ENCODE assay signal across 8 cellular contexts in genomic region chr4:41882622-41883347, GRCh38. TPM values are rescaled to one million over a fixed set of nuclear protein-coding genes. Genes with fewer than 3 reads are reported as not detected.
A peak's percentile ranks its signal among the peaks of the same experiment; 100 is the strongest.
DNase-seq lines count a peak whose midpoint lies in the region; ATAC-seq and TF ChIP-seq lines count a peak whose summit lies in the region.

No MANE protein-coding gene starts in this region.

- no peaks in the 10 kb centered on the region; the same call in 2 of the 3 replicates for H3K9me3 Mint-ChIP-seq in GM23338
- H3K9me3 Mint-ChIP-seq in stimulated activated naive B cell treated with anti-CD40 and anti-IgM and Interleukin-4, amounts not matched to agents 10 μg/mL and 1 μg/mL and 100 μg/mL, for 72 hours = no peaks in the 10 kb centered on the region

- H3K27me3 Mint-ChIP-seq in GM23338 (ENCODE audit: insufficient read depth, low read depth, poor library complexity) = peaks cover 68% of the 10 kb centered on the region
- H3K27me3 Mint-ChIP-seq in stimulated activated naive B cell treated with anti-CD40 and anti-IgM and Interleukin-4, amounts not matched to agents 10 μg/mL and 1 μg/mL and 100 μg/mL, for 72 hours = peaks cover 51 to 72% of the 10 kb centered on the region in 2 donors

- no peak overlapping the region for H3K4ac ChIP-seq in mesendoderm (ENCODE audit: low read depth, low read length)

- peaks cover 99% of the 10 kb centered on the region for H3K27me3 ChIP-seq in GM23338 (ENCODE audit: insufficient read depth)
- peaks cover 61% of the 10 kb centered on the region for H3K27me3 ChIP-seq in mesendoderm (ENCODE audit: insufficient read depth, low read length, poor library complexity)

- H3K36me3 ChIP-seq in GM23338 (ENCODE audit: insufficient read depth) = no peaks in the 10 kb centered on the region
- no peaks in the 10 kb centered on the region for H3K36me3 ChIP-seq in mesendoderm (ENCODE audit: control insufficient read depth, insufficient read depth, low read length)

- H3K9ac ChIP-seq in mesendoderm (ENCODE audit: low read length) = no peak overlapping the region

- H3K4me2 ChIP-seq in GM23338 = peak overlapping the region; percentile 78
- H3K4me2 ChIP-seq in mesendoderm (ENCODE audit: low read length) = no peak overlapping the region

- no peaks in the 10 kb centered on the region for H3K36me3 Mint-ChIP-seq in GM23338 (ENCODE audit: low read depth)
- H3K36me3 Mint-ChIP-seq in stimulated activated naive B cell treated with anti-CD40 and anti-IgM and Interleukin-4, amounts not matched to agents 10 μg/mL and 1 μg/mL and 100 μg/mL, for 72 hours = no peaks in the 10 kb centered on the region

- no peak overlapping the region for H2BK15ac ChIP-seq in mesendoderm (replicated peaks; ENCODE audit: low read depth)

- H2AFZ ChIP-seq in GM23338 = no peak overlapping the region

- no peak overlapping the region for H3K27ac Mint-ChIP-seq in GM23338
- H3K27ac Mint-ChIP-seq in stimulated activated naive B cell treated with anti-CD40 and anti-IgM and Interleukin-4, amounts not matched to agents 10 μg/mL and 1 μg/mL and 100 μg/mL, for 72 hours = no peak overlapping the region

- DNase-seq in EL = peak; percentile 31
- DNase-seq in GM23338 (ENCODE audit: low spot score) = peak; percentile 57
- peak; percentile 9 for DNase-seq in NCI-H1105 (lab: John Stamatoyannopoulos, UW)
- peak; percentile 33 to 40 for DNase-seq in activated CD4-positive, alpha-beta T cell treated with anti-CD3 and anti-CD28 coated beads for 4 hours
- peak; percentile 68 for DNase-seq in ecto neural progenitor cell (ENCODE audit: low spot score)
- DNase-seq in mesendoderm = peak; percentile 35
- peak; percentile 31 for DNase-seq in stimulated activated naive B cell treated with anti-CD40 and anti-IgM and Interleukin-4, amounts not matched to agents 10 μg/mL and 1 μg/mL and 100 μg/mL, for 72 hours

- no peak overlapping the region for H4K8ac ChIP-seq in mesendoderm (ENCODE audit: low read depth, low read length)

- H3K18ac ChIP-seq in mesendoderm (ENCODE audit: low read length) = no peak overlapping the region

- peak overlapping the region; percentile 57 for H3K4me3 Mint-ChIP-seq in GM23338
- peak overlapping the region; percentile 66 to 77 for H3K4me3 Mint-ChIP-seq in stimulated activated naive B cell treated with anti-CD40 and anti-IgM and Interleukin-4, amounts not matched to agents 10 μg/mL and 1 μg/mL and 100 μg/mL, for 72 hours

- H3K9me2 ChIP-seq in GM23338 (ENCODE audit: insufficient read depth) = no peaks in the 10 kb centered on the region

- no peak overlapping the region for H3K27ac ChIP-seq in GM23338 (ENCODE audit: low read depth)
- no peak overlapping the region for H3K27ac ChIP-seq in mesendoderm (ENCODE audit: low read depth, low read length)

- no peak overlapping the region for H2BK5ac ChIP-seq in mesendoderm (ENCODE audit: low read length)

- H4K5ac ChIP-seq in mesendoderm (ENCODE audit: low read length) = no peak overlapping the region

- peaks cover 31% of the 10 kb centered on the region for H3K4me1 Mint-ChIP-seq in GM23338
- peaks cover 8 to 39% of the 10 kb centered on the region in 2 donors for H3K4me1 Mint-ChIP-seq in stimulated activated naive B cell treated with anti-CD40 and anti-IgM and Interleukin-4, amounts not matched to agents 10 μg/mL and 1 μg/mL and 100 μg/mL, for 72 hours

- peak; percentile 48 for ATAC-seq in GM23338
- ATAC-seq in stimulated activated naive B cell treated with anti-CD40 and anti-IgM and Interleukin-4, amounts not matched to agents 10 μg/mL and 1 μg/mL and 100 μg/mL, for 72 hours (replicated peaks) = peak; percentile 81 to 84
- ATAC-seq in HG03196 (IDR thresholded peaks at IDR 0.05; ENCODE audit: unreplicated experiment) = no peak

- H3F3A ChIP-seq in GM23338 (replicated peaks; ENCODE audit: low read depth) = peaks cover 7% of the 10 kb centered on the region; the same call in 1 of the 2 replicates

- no peaks in the 10 kb centered on the region for H3K79me1 ChIP-seq in mesendoderm (ENCODE audit: low read length)

- no CpG with 5 or more reads among the region's 34 CpGs for WGBS in mesendoderm (ENCODE audit: extremely low coverage, insufficient coverage, low lambda C conversion rate)

- H3K79me2 ChIP-seq in GM23338 (replicated peaks; ENCODE audit: insufficient read depth) (no peaks in the 10 kb centered on the region), mesendoderm (ENCODE audit: control insufficient read depth, insufficient read depth, low read length) (no peaks in the 10 kb centered on the region)

- H3K56ac ChIP-seq in mesendoderm (ENCODE audit: low read length) = no peak overlapping the region

- H3K4me1 ChIP-seq in GM23338 (ENCODE audit: insufficient read depth) = peaks cover 33% of the 10 kb centered on the region
- H3K4me1 ChIP-seq in mesendoderm (ENCODE audit: control insufficient read depth, low read depth, low read length) = no peaks in the 10 kb centered on the region

- H2AK5ac ChIP-seq in mesendoderm (ENCODE audit: low read length) = no peak overlapping the region

- H3K4me3 ChIP-seq in GM23338 (peak overlapping the region; percentile 56), mesendoderm (ENCODE audit: low read length) (no peak overlapping the region)

- peaks cover 15% of the 10 kb centered on the region for H4K20me1 ChIP-seq in GM23338 (replicated peaks; ENCODE audit: insufficient read depth)

- no peak overlapping the region for H3K23ac ChIP-seq in mesendoderm (ENCODE audit: low read length)

- TF ChIP-seq CTCF in GM23338 (conservative IDR thresholded peaks at IDR 0.05; ENCODE audit: low read depth in 2 of 2) = peak; percentile 78 to 93

- H2BK120ac ChIP-seq in mesendoderm (ENCODE audit: low read depth, low read length) = no peak overlapping the region

TF ChIP-seq in GM23338, 12 proteins besides CTCF, POLR2A, EP300 and RAD21:
- TF ChIP-seq CREB1 (CRISPR knock-in tag; IDR thresholded peaks at IDR 0.05; ENCODE audit: low read depth) = no peak
- peak; percentile 90 for TF ChIP-seq EZH2 (IDR thresholded peaks at IDR 0.05; ENCODE audit: low read depth, unreplicated experiment)
TF ChIP-seq in GM23338: peak in this region for 1.

RNA-seq across cellular contexts. Expression of gene TMEM33, which starts 52.4 kb away (rescaled TPM):
- total RNA-seq in GM23338 (2014; rRNA removed; shearing (Covaris generic)) = 117 and 146 TPM in 2 replicates
- 43.5 and 46.2 TPM in 2 replicates for polyA plus RNA-seq in GM23338 (2016; fragmentation: Nextera tagmentation; extraction: Ambion mirVana)
- polyA plus RNA-seq in mesendoderm (2013, experiment 1 of 2) = 71.1 TPM
- polyA plus RNA-seq in mesendoderm (2013, experiment 2 of 2) = 72.8 TPM

Comparison
In these comparisons a context has a peak if more than half of its experiments do, and no peak if none do; other contexts are left out.
1. DNase-seq: peak in every context shown above with its lines; median percentile 68 in ecto neural progenitor cell; 57 in GM23338; 36 in activated CD4-positive, alpha-beta T cell treated with anti-CD3 and anti-CD28 coated beads for 4 hours; 35 in mesendoderm; 31 in EL; 31 in stimulated activated naive B cell treated with anti-CD40 and anti-IgM and Interleukin-4, amounts not matched to agents 10 μg/mL and 1 μg/mL and 100 μg/mL, for 72 hours; 9 in NCI-H1105.